In genomic region chr18:37435996-37436395, GRCh38 we compare ENCODE assay signal across 17 cellular contexts.
DNase-seq lines count a peak whose midpoint lies in the region; ATAC-seq and TF ChIP-seq lines count a peak whose summit lies in the region.
"Had no signal": no experiment of that assay in that cellular context is flagged by ENCODE, and none has a peak within 500 bp of the region (broad histone marks: within the 10 kb centered on the region; RNA-seq: fewer than 3 reads in every experiment).

No MANE protein-coding gene starts in this region.

- peak overlapping the region in 1 of 2 experiments; percentile 23; a peak in 2 of 4 replicates for H3K4me3 ChIP-seq in DND-41 (ENCODE audit: low read depth in 1 of 2, low read length in 2 of 2)
- no peak overlapping the region for H3K4me3 ChIP-seq in osteoblast (ENCODE audit: insufficient read depth, low read length)
- H3K4me3 ChIP-seq in left lung, result no peak overlapping the region
- H3K4me3 ChIP-seq: cardiac muscle cell, Peyer's patch had no signal

- H4K20me1 ChIP-seq in DND-41 (ENCODE audit: insufficient read depth, low read length) (no peaks in the 10 kb centered on the region), osteoblast (ENCODE audit: insufficient read depth, low read length) (no peaks in the 10 kb centered on the region)

- H3K4me2 ChIP-seq in DND-41 (ENCODE audit: insufficient read depth, low read length) (peak overlapping the region; percentile 55), osteoblast (ENCODE audit: insufficient read depth, low read length) (no peak overlapping the region)

- H3K9me3 ChIP-seq in DND-41 (ENCODE audit: insufficient read depth, low read length, severe bottlenecking), result no peaks in the 10 kb centered on the region
- no peaks in the 10 kb centered on the region for H3K9me3 ChIP-seq in KOPT-K1 (ENCODE audit: insufficient read depth, low read length, poor library complexity, severe bottlenecking)
- no peaks in the 10 kb centered on the region for H3K9me3 ChIP-seq in osteoblast (ENCODE audit: low read depth, low read length)
- peaks cover 0 to 3% of the 10 kb centered on the region in 2 donors for H3K9me3 ChIP-seq in left lung

- H3K36me3 ChIP-seq in DND-41 (ENCODE audit: insufficient read depth, low read length), result no peaks in the 10 kb centered on the region
- no peaks in the 10 kb centered on the region for H3K36me3 ChIP-seq in KOPT-K1 (ENCODE audit: insufficient read depth, low read length)
- H3K36me3 ChIP-seq in osteoblast (ENCODE audit: insufficient read depth, low read length), result no peaks in the 10 kb centered on the region
- no peaks in the 10 kb centered on the region for H3K36me3 ChIP-seq in left lung
- H3K36me3 ChIP-seq: cardiac muscle cell, Peyer's patch had no signal

- peak overlapping the region; percentile 51 for H3K9ac ChIP-seq in DND-41 (ENCODE audit: low read depth, low read length)

- TF ChIP-seq CTCF in DND-41 (IDR thresholded peaks at IDR 0.05; ENCODE audit: borderline replicate concordance, extremely low read depth, low read length, poor library complexity, severe bottlenecking), result no peak
- TF ChIP-seq CTCF in osteoblast (IDR thresholded peaks at IDR 0.05; ENCODE audit: extremely low read depth, low read depth, low read length), result no peak
- no peak for TF ChIP-seq CTCF in left lung (IDR thresholded peaks at IDR 0.05)

- intact Hi-C loops in left lung (cut with DNase I), result no loop called here

- ATAC-seq in DND-41 (ENCODE audit: insufficient read depth, low read depth) (peak; percentile 90), left lung (no peak)
- ATAC-seq: activated naive CD4-positive, alpha-beta T cell treated with anti-CD3 and anti-CD28 coated beads, Interleukin-2, amount 50 U/mL, for 72 hours; left colon had no signal

- H3K79me2 ChIP-seq in DND-41 (ENCODE audit: insufficient read depth, low read length), result no peaks in the 10 kb centered on the region
- H3K79me2 ChIP-seq in osteoblast (ENCODE audit: insufficient read depth, low read length), result no peaks in the 10 kb centered on the region

- peak overlapping the region; percentile 80 for H2AFZ ChIP-seq in DND-41 (ENCODE audit: low read depth, low read length)
- H2AFZ ChIP-seq in osteoblast (ENCODE audit: low read length), result no peak overlapping the region

- peaks cover 42% of the 10 kb centered on the region for H3K4me1 ChIP-seq in DND-41 (ENCODE audit: insufficient read depth, low read length)
- H3K4me1 ChIP-seq in osteoblast (ENCODE audit: insufficient read depth, low read length), result no peaks in the 10 kb centered on the region
- no peaks in the 10 kb centered on the region for H3K4me1 ChIP-seq in left lung
- H3K4me1 ChIP-seq: Peyer's patch had no signal

- H3K27me3 ChIP-seq in DND-41 (ENCODE audit: insufficient read depth, low read length, poor library complexity), result no peaks in the 10 kb centered on the region
- peaks cover 16% of the 10 kb centered on the region for H3K27me3 ChIP-seq in osteoblast (ENCODE audit: insufficient read depth, low read length)
- peaks cover 0 to 8% of the 10 kb centered on the region in 2 donors for H3K27me3 ChIP-seq in left lung
- H3K27me3 ChIP-seq: cardiac muscle cell, Peyer's patch had no signal

- H3K27ac ChIP-seq in DND-41 (ENCODE audit: low read length), result peak overlapping the region; percentile 89
- H3K27ac ChIP-seq in KOPT-K1 (ENCODE audit: low read depth, low read length, poor library complexity, severe bottlenecking), result peak overlapping the region; percentile 88
- no peak overlapping the region for H3K27ac ChIP-seq in osteoblast (ENCODE audit: low read depth, low read length)
- no peak overlapping the region for H3K27ac ChIP-seq in left lung
- H3K27ac ChIP-seq: cardiac muscle cell, Peyer's patch had no signal

- DNase-seq in DND-41, result peak; percentile 78
- DNase-seq in cerebellar cortex (ENCODE audit: low spot score), result peak; percentile 60
- DNase-seq in osteoblast (ENCODE audit: insufficient read length, low spot score, missing footprints), result peak; percentile 62
- DNase-seq in left lung, result no peak
- DNase-seq in activated naive CD4-positive, alpha-beta T cell treated with Interleukin-2 at 50 U/mL for 16 hours, result no peak
- no peak for DNase-seq in NOMO-1 treated with DMSO at 0.1 percent for 48 hours (lab: John Stamatoyannopoulos, UW; ENCODE audit: unreplicated experiment)
- DNase-seq: activated CD4-positive, alpha-beta T cell treated with anti-CD3 and anti-CD28 coated beads, Interleukin-2, amount 50 U/mL, for 4 hours; activated T-cell treated with anti-CD3 and anti-CD28 coated beads, Interleukin-2, amount 50 U/mL, for 1 hour; CD4-positive, alpha-beta memory T cell; EL; left colon; NCI-H2029; Peyer's patch; small intestine had no signal

Comparison
In these comparisons a context has a peak if more than half of its experiments do, and no peak if none do; other contexts are left out.
1. DNase-seq: peak in DND-41 (single experiment), cerebellar cortex (single experiment) and osteoblast (single experiment); none in left lung (0 of 2), activated naive CD4-positive, alpha-beta T cell treated with Interleukin-2 at 50 U/mL for 16 hours (single experiment) and NOMO-1 treated with DMSO at 0.1 percent for 48 hours (single experiment).
2. H3K27ac ChIP-seq: peak in DND-41 (single experiment) and KOPT-K1 (single experiment); none in osteoblast (single experiment) and left lung (0 of 2).